In the genomic region with DNA sequence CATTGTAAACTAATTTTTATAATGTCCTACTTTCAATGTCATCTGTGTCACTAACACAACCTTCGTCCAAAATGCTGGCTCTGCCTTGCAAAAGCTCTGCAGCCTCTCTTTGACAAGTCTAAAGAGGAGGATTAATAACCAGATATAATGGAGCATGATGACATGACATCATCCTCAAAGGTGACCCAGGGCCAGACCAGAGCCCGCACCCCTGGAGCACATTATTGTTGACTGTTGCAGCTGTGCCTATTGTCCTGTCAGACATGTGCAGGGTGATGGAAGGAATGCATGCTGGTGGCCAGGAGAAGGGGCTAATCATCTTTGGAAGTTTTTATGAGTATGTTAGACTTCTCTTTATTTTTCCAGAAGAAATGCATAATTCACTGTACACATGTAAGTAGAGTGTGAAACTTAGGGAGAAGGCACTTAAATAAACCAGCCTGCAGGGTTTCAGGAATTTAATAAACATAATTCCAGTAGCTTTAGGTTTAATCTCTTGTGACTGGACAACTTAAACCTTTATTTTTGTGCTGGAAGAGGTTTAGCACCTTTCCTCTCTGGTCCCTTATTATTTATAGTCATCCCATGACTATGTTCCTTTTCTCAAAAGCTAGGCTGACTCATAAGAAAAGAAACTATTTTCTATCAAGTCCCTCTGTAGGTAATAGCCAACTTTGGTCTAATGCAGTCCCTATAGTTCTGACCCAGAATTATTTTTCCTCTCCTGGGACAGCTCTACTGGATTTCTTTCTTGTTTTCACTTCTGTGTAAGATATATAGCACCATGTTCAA, we compare ENCODE assay signal across 17 cellular contexts.
DNase-seq lines count a peak whose midpoint lies in the region; ATAC-seq and TF ChIP-seq lines count a peak whose summit lies in the region.
"Had no signal": no experiment of that assay in that cellular context is flagged by ENCODE, and none has a peak within 500 bp of the region (broad histone marks: within the 10 kb centered on the region; RNA-seq: fewer than 3 reads in every experiment).

No MANE protein-coding gene starts in this region.

- TF ChIP-seq CTCF in PC-3 (conservative IDR thresholded peaks at IDR 0.05; ENCODE audit: low read depth, low read length), result no peak

- no peaks in the 10 kb centered on the region for H3K9me2 ChIP-seq in PC-3 (replicated peaks; ENCODE audit: low read length)

- H3K27ac ChIP-seq in PC-3 (ENCODE audit: low read length), result no peak overlapping the region
- H3K27ac ChIP-seq in ectodermal cell (ENCODE audit: insufficient read depth, low read depth, low read length, poor library complexity, severe bottlenecking), result peak overlapping the region; percentile 51
- H3K27ac ChIP-seq: SK-N-MC, suprapubic skin had no signal

- H3K36me3 ChIP-seq in PC-3 (ENCODE audit: low read depth, low read length) (no peaks in the 10 kb centered on the region), ectodermal cell (ENCODE audit: control insufficient read depth, insufficient read depth, low read length) (peaks cover 4% of the 10 kb centered on the region)
- H3K36me3 ChIP-seq: suprapubic skin had no signal

- no peak overlapping the region for H3K4me2 ChIP-seq in PC-3 (ENCODE audit: low read length)

- H3K4me1 ChIP-seq in PC-3 (ENCODE audit: insufficient read depth, low read length) (no peaks in the 10 kb centered on the region), ectodermal cell (ENCODE audit: control insufficient read depth, insufficient read depth, low read length) (peaks cover 8% of the 10 kb centered on the region)
- H3K4me1 ChIP-seq: suprapubic skin had no signal

- DNase-seq in NCI-H1417 (lab: John Stamatoyannopoulos, UW) (peak in 2 of 3 experiments; percentile 5 to 9), NCI-H1417 treated with DMSO at 0.1 percent for 48 hours (lab: John Stamatoyannopoulos, UW) (no peak), PC-3 (peak; percentile 20), retina (peak; percentile 71), SIG-M5 (lab: John Stamatoyannopoulos, UW) (no peak), activated gamma-delta T cell treated with Interleukin-2 at 50 U/mL for 16 hours (no peak)
- DNase-seq: 8988T; activated CD4-positive, alpha-beta T cell treated with anti-CD3 and anti-CD28 coated beads, Interleukin-2, amount 50 U/mL, for 48 hours; amygdala; CD4-positive, CD25-positive, alpha-beta regulatory T cell; NCI-H1930; stimulated activated CD4-positive, alpha-beta T cell treated with anti-CD3 and anti-CD28 coated beads, Interleukin-2, amount 100 ng/mL, for 24 hours had no signal

- H3K79me2 ChIP-seq in PC-3 (ENCODE audit: low read length), result no peaks in the 10 kb centered on the region

- CTCF ChIA-PET in PC-3 (lab: Charles Lee), result no interaction called here

- WGBS in ectodermal cell, 2 experiments, result 82 to 89% methylated on average over 1 to 2 of the region's 2 CpGs

- H4K20me1 ChIP-seq in PC-3 (ENCODE audit: low read length), result no peaks in the 10 kb centered on the region

- H3F3A ChIP-seq in PC-3 (ENCODE audit: low read length, unreplicated experiment), result no peaks in the 10 kb centered on the region

- ATAC-seq in PC-3, result peak; percentile 58
- ATAC-seq in GM19455 (IDR thresholded peaks at IDR 0.05; ENCODE audit: unreplicated experiment), result no peak
- ATAC-seq: left lobe of liver had no signal

- intact Hi-C loops in PC-3 (cut with micrococcal nuclease), result no loop called here

- POLR2A ChIA-PET in PC-3 (lab: Charles Lee; ENCODE audit: unreplicated experiment), result no interaction called here

- H2AFZ ChIP-seq in PC-3 (ENCODE audit: low read length), result no peak overlapping the region

- H3K9me3 ChIP-seq in PC-3 (ENCODE audit: low read length) (no peaks in the 10 kb centered on the region), ectodermal cell (ENCODE audit: control insufficient read depth, low read length) (no peaks in the 10 kb centered on the region)
- H3K9me3 ChIP-seq: suprapubic skin had no signal

- H3K27me3 ChIP-seq in PC-3 (ENCODE audit: low read length) (no peaks in the 10 kb centered on the region), ectodermal cell (ENCODE audit: control insufficient read depth, insufficient read depth, low read length, poor library complexity, severe bottlenecking) (no peaks in the 10 kb centered on the region)
- H3K27me3 ChIP-seq: suprapubic skin had no signal

- H3K4me3 ChIP-seq in PC-3 (ENCODE audit: low read length), result no peak overlapping the region
- no peak overlapping the region for H3K4me3 ChIP-seq in ectodermal cell (ENCODE audit: insufficient read depth, low read depth, low read length)
- H3K4me3 ChIP-seq: SK-N-MC, suprapubic skin had no signal

- no TSS peak for BruUV-seq in PC-3 (replicated peaks; lab: Mats Ljungman, UMichigan)

- H3K9ac ChIP-seq in PC-3 (ENCODE audit: low read length), result no peak overlapping the region

Comparison
In these comparisons a context has a peak if more than half of its experiments do, and no peak if none do; other contexts are left out.
1. DNase-seq: peak in NCI-H1417 (2 of 3), PC-3 (single experiment) and retina (single experiment); none in NCI-H1417 treated with DMSO at 0.1 percent for 48 hours (single experiment), SIG-M5 (single experiment) and activated gamma-delta T cell treated with Interleukin-2 at 50 U/mL for 16 hours (single experiment).